ENCODE assay signal across 15 cellular contexts in the genomic region with DNA sequence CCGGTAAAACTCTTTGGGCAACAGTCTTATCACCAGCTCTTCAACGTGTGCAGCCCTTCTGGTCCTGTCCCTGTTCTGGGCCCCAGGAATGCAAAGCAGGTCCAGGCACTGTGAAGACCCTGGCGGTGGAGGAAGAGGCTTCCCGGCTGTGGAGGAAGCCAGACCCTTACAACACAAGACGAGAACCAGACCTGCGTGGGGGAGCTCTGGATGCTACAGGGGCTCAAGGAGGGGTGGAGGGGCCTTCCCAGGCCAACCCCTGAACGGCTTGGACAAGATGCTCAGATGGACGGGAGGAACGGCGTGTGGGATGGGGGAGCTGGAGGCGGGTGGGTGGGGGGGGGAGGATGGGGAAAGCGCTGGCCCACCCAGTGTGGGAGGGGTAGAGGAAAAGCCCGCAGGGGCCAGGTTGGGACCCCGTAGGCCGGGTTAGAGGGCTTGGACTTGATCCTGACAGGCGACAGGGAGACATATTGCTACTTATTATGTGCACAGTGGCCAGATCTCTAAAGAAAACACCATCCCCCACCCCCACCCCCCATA. TPM values are rescaled to one million over a fixed set of nuclear protein-coding genes. Genes with fewer than 3 reads are reported as not detected.
A peak's percentile ranks its signal among the peaks of the same experiment; 100 is the strongest.
DNase-seq lines count a peak whose midpoint lies in the region; ATAC-seq and TF ChIP-seq lines count a peak whose summit lies in the region.
"Had no signal": no experiment of that assay in that cellular context is flagged by ENCODE, and none has a peak within 500 bp of the region (broad histone marks: within the 10 kb centered on the region; RNA-seq: fewer than 3 reads in every experiment).

No MANE protein-coding gene starts in this region.

- intact Hi-C loops in stomach (cut with DNase I; ENCODE audit: low total_unique reads) = no loop called here

- TF ChIP-seq CTCF in brain microvascular endothelial cell (IDR thresholded peaks at IDR 0.05; ENCODE audit: low read depth, low read length, missing control alignments) = no peak
- TF ChIP-seq CTCF in stomach (IDR thresholded peaks at IDR 0.05) = no peak

- no peak for ATAC-seq in stimulated activated naive CD8-positive, alpha-beta T cell treated with anti-CD3 and anti-CD28 coated beads, Interleukin-15, Interleukin-2, amounts not matched to agents 100 U/mL and 50 U/mL, for 24 hours
- ATAC-seq in activated T-helper 17 cell treated with anti-CD3 and anti-CD28 coated beads, Interleukin-2, amount 50 U/mL, for 72 hours (replicated peaks) = no peak
- no peak for ATAC-seq in HG03135 (IDR thresholded peaks at IDR 0.05; ENCODE audit: unreplicated experiment)
- ATAC-seq: gastroesophageal sphincter had no signal

- no peak for TF ChIP-seq EP300 in stomach (IDR thresholded peaks at IDR 0.05)

- WGBS in stomach, 5 donors = 1 to 8% (median 3%) methylated on average over 14 to 16 of the region's 16 CpGs

- H3K9me3 Mint-ChIP-seq in stimulated activated naive CD8-positive, alpha-beta T cell treated with anti-CD3 and anti-CD28 coated beads, Interleukin-15, Interleukin-2, amounts not matched to agents 100 ng/mL and 50 ng/mL, for 24 hours = no peaks in the 10 kb centered on the region
- no peaks in the 10 kb centered on the region for H3K9me3 Mint-ChIP-seq in activated T-helper 17 cell treated with anti-CD3 and anti-CD28 coated beads, Interleukin-2, amount 50 U/mL, for 72 hours
- H3K9me3 Mint-ChIP-seq: activated T-helper 1 cell treated with anti-CD3 and anti-CD28 coated beads, Interleukin-12 subunit alpha, Interleukin-12 subunit beta, Interleukin-2, Interleukin-4 antibody, amounts not matched to agents 30 ng/mL and 10 ng/mL and 1 ng/mL, durations not matched to agents 14 hours and 24 hours and 36 hours had no signal

- H3K4me3 ChIP-seq in brain microvascular endothelial cell (ENCODE audit: low read depth, low read length) (no peak overlapping the region), stomach (no peak overlapping the region)
- H3K4me3 ChIP-seq: SJSA1 had no signal

- H3K36me3 Mint-ChIP-seq in stimulated activated naive CD8-positive, alpha-beta T cell treated with anti-CD3 and anti-CD28 coated beads, Interleukin-15, Interleukin-2, amounts not matched to agents 100 ng/mL and 50 ng/mL, for 24 hours (ENCODE audit: low read depth) = no peaks in the 10 kb centered on the region
- H3K36me3 Mint-ChIP-seq in activated T-helper 17 cell treated with anti-CD3 and anti-CD28 coated beads, Interleukin-2, amount 50 U/mL, for 72 hours (ENCODE audit: low read depth) = peaks cover 9% of the 10 kb centered on the region

- peaks cover 82% of the 10 kb centered on the region for H3K27me3 ChIP-seq in brain microvascular endothelial cell (replicated peaks)
- H3K27me3 ChIP-seq in stomach = peaks cover 45 to 100% (median 77%) of the 10 kb centered on the region in 3 donors

- no peak for DNase-seq in stimulated activated naive CD8-positive, alpha-beta T cell treated with anti-CD3 and anti-CD28 coated beads, Interleukin-15, Interleukin-2, amounts not matched to agents 100 U/mL and 50 U/mL, for 24 hours
- DNase-seq in islet precursor cell (peak; percentile 51), brain microvascular endothelial cell (no peak), stomach (no peak), DMS53 treated with DMSO at 0.1 percent for 48 hours (lab: John Stamatoyannopoulos, UW; ENCODE audit: unreplicated experiment) (no peak)
- DNase-seq: NK-92 treated with Interleukin-12 subunit alpha and Interleukin-12 subunit beta, amount 100 ng/mL, for 24 hours; stimulated activated CD8-positive, alpha-beta memory T cell treated with anti-CD3 and anti-CD28 coated beads, Interleukin-4, amount 100 ng/mL, for 48 hours had no signal

- H3K4me3 Mint-ChIP-seq in stimulated activated naive CD8-positive, alpha-beta T cell treated with anti-CD3 and anti-CD28 coated beads, Interleukin-15, Interleukin-2, amounts not matched to agents 100 ng/mL and 50 ng/mL, for 24 hours = peak overlapping the region; percentile 42
- H3K4me3 Mint-ChIP-seq in activated T-helper 17 cell treated with anti-CD3 and anti-CD28 coated beads, Interleukin-2, amount 50 U/mL, for 72 hours = peak overlapping the region; percentile 46
- H3K4me3 Mint-ChIP-seq: activated T-helper 1 cell treated with anti-CD3 and anti-CD28 coated beads, Interleukin-12 subunit alpha, Interleukin-12 subunit beta, Interleukin-2, Interleukin-4 antibody, amounts not matched to agents 30 ng/mL and 10 ng/mL and 1 ng/mL, durations not matched to agents 14 hours and 24 hours and 36 hours had no signal

- no peaks in the 10 kb centered on the region for H3K9me3 ChIP-seq in stomach
- H3K9me3 ChIP-seq: gastroesophageal sphincter had no signal

- H3K4me1 Mint-ChIP-seq in stimulated activated naive CD8-positive, alpha-beta T cell treated with anti-CD3 and anti-CD28 coated beads, Interleukin-15, Interleukin-2, amounts not matched to agents 100 ng/mL and 50 ng/mL, for 24 hours (ENCODE audit: low read depth) = peaks cover 35% of the 10 kb centered on the region
- peaks cover 15% of the 10 kb centered on the region for H3K4me1 Mint-ChIP-seq in activated T-helper 17 cell treated with anti-CD3 and anti-CD28 coated beads, Interleukin-2, amount 50 U/mL, for 72 hours

- peaks cover 83% of the 10 kb centered on the region for H3K27me3 Mint-ChIP-seq in stimulated activated naive CD8-positive, alpha-beta T cell treated with anti-CD3 and anti-CD28 coated beads, Interleukin-15, Interleukin-2, amounts not matched to agents 100 ng/mL and 50 ng/mL, for 24 hours
- H3K27me3 Mint-ChIP-seq in activated T-helper 17 cell treated with anti-CD3 and anti-CD28 coated beads, Interleukin-2, amount 50 U/mL, for 72 hours = peaks cover 73% of the 10 kb centered on the region

- H3K27ac Mint-ChIP-seq in stimulated activated naive CD8-positive, alpha-beta T cell treated with anti-CD3 and anti-CD28 coated beads, Interleukin-15, Interleukin-2, amounts not matched to agents 100 ng/mL and 50 ng/mL, for 24 hours = no peak overlapping the region
- H3K27ac Mint-ChIP-seq in activated T-helper 17 cell treated with anti-CD3 and anti-CD28 coated beads, Interleukin-2, amount 50 U/mL, for 72 hours = no peak overlapping the region

- H3K36me3 ChIP-seq in brain microvascular endothelial cell (replicated peaks) (no peaks in the 10 kb centered on the region), stomach (no peaks in the 10 kb centered on the region)
- H3K36me3 ChIP-seq: gastroesophageal sphincter, SJSA1 had no signal

- H3K27ac ChIP-seq in brain microvascular endothelial cell (no peak overlapping the region), stomach (no peak overlapping the region)
- H3K27ac ChIP-seq: gastroesophageal sphincter, SJSA1 had no signal

- H3K4me1 ChIP-seq in stomach = peaks cover 7 to 46% (median 37%) of the 10 kb centered on the region in 4 donors
- H3K4me1 ChIP-seq: SJSA1 had no signal

- in situ Hi-C loops in brain microvascular endothelial cell (cut with HindIII; ENCODE audit: low pct_ligation_motif_present, low sequenced_read_pairs) = no loop called here

- no peak for TF ChIP-seq POLR2A in stomach (IDR thresholded peaks at IDR 0.05)

RNA-seq across cellular contexts. Expression of gene OLIG2, which starts 5.1 kb away (rescaled TPM):
- total RNA-seq in activated T-helper 17 cell treated with anti-CD3 and anti-CD28 coated beads, Interleukin-2, amount 50 U/mL, for 72 hours = not detected
- not detected for total RNA-seq in stomach
- polyA plus RNA-seq in stomach = not detected
- total RNA-seq: activated T-helper 1 cell treated with anti-CD3 and anti-CD28 coated beads, Interleukin-12 subunit alpha, Interleukin-12 subunit beta, Interleukin-2, Interleukin-4 antibody, amounts not matched to agents 30 ng/mL and 10 ng/mL and 1 ng/mL, durations not matched to agents 14 hours and 24 hours and 36 hours; gastroesophageal sphincter; kidney epithelial cell; mucosa of gallbladder; SJSA1 had no signal

RNA-seq across cellular contexts. Expression of gene OLIG1, which starts 49.3 kb away (rescaled TPM):
- total RNA-seq in activated T-helper 17 cell treated with anti-CD3 and anti-CD28 coated beads, Interleukin-2, amount 50 U/mL, for 72 hours = not detected
- total RNA-seq in stomach = not detected
- polyA plus RNA-seq in stomach = not detected
- total RNA-seq: activated T-helper 1 cell treated with anti-CD3 and anti-CD28 coated beads, Interleukin-12 subunit alpha, Interleukin-12 subunit beta, Interleukin-2, Interleukin-4 antibody, amounts not matched to agents 30 ng/mL and 10 ng/mL and 1 ng/mL, durations not matched to agents 14 hours and 24 hours and 36 hours; gastroesophageal sphincter; kidney epithelial cell; mucosa of gallbladder; SJSA1 had no signal
